Comparison of ENCODE assay signal across 8 cellular contexts in the genomic region with DNA sequence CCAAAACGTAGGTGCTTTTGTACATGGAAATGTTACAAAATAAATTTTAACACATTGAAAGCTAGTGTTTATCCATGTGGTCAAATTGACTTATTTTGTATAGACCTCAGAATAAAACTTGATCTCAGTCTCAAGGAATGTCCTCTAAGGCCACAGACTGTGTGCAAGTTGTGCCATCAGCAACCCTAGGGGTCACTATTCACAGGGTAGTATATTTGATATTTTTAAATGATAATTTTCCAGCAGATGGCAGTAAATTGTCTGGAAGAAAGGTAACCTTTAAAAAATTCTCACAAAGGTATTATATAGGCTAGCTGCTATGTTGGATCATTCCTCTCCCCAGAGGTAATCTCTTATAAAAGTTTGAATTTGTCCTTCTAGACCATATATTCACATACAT. TPM values are rescaled to one million over a fixed set of nuclear protein-coding genes. Genes with fewer than 3 reads are reported as not detected.
DNase-seq lines count a peak whose midpoint lies in the region; ATAC-seq and TF ChIP-seq lines count a peak whose summit lies in the region.

No MANE protein-coding gene starts in this region.

- H3K4me1 ChIP-seq in tibial nerve: no peaks in the 10 kb centered on the region

- peak; percentile 18 to 32 for ATAC-seq in activated naive CD4-positive, alpha-beta T cell treated with anti-CD3 and anti-CD28 coated beads, Interleukin-2, amount 50 U/mL, for 72 hours
- no peak for ATAC-seq in left cardiac atrium

- no peak overlapping the region for H3K27ac Mint-ChIP-seq in activated naive CD4-positive, alpha-beta T cell treated with anti-CD3 and anti-CD28 coated beads, Interleukin-2, amount 50 U/mL, for 72 hours

- no peaks in the 10 kb centered on the region for H3K27me3 ChIP-seq in tibial nerve

- no peak for TF ChIP-seq EP300 in tibial nerve (IDR thresholded peaks at IDR 0.05)

- H3K27ac ChIP-seq in tibial nerve: no peak overlapping the region

- DNase-seq in activated naive CD4-positive, alpha-beta T cell treated with anti-CD3 and anti-CD28 coated beads, Interleukin-2, amount 50 U/mL, for 72 hours (ENCODE audit: low spot score in 2 of 2): no peak
- DNase-seq in activated naive CD4-positive, alpha-beta T cell (lab: John Stamatoyannopoulos, UW): no peak
- DNase-seq in NCI-H1694 treated with DMSO at 0.1 percent for 48 hours (lab: John Stamatoyannopoulos, UW) (peak; percentile 34), cerebellar cortex (ENCODE audit: low spot score) (peak; percentile 31), tibial nerve (ENCODE audit: low spot score in 2 of 2) (no peak), left cardiac atrium (no peak)
- DNase-seq in activated naive CD4-positive, alpha-beta T cell treated with Interleukin-2 at 50 U/mL for 16 hours: no peak
- DNase-seq in stimulated activated CD4-positive, alpha-beta T cell treated with anti-CD3 and anti-CD28 coated beads, Interleukin-4, amount 100 ng/mL, for 24 hours: no peak

- no peaks in the 10 kb centered on the region for H3K9me3 Mint-ChIP-seq in activated naive CD4-positive, alpha-beta T cell treated with anti-CD3 and anti-CD28 coated beads, Interleukin-2, amount 50 U/mL, for 72 hours

- H3K9me3 ChIP-seq in tibial nerve: no peaks in the 10 kb centered on the region

- H3K36me3 ChIP-seq in tibial nerve: no peaks in the 10 kb centered on the region

- TF ChIP-seq CTCF in tibial nerve (IDR thresholded peaks at IDR 0.05): peak in 3 of 5 experiments; percentile 7 to 15 (median 9)

- 10 to 19% methylated on average over 1 of the region's 1 CpG for WGBS in tibial nerve, 2 donors

- no peak for TF ChIP-seq POLR2A in tibial nerve (IDR thresholded peaks at IDR 0.05)

- no peaks in the 10 kb centered on the region for H3K36me3 Mint-ChIP-seq in activated naive CD4-positive, alpha-beta T cell treated with anti-CD3 and anti-CD28 coated beads, Interleukin-2, amount 50 U/mL, for 72 hours

- H3K4me3 ChIP-seq in tibial nerve: no peak overlapping the region

- intact Hi-C loops in left cardiac atrium (cut with DNase I): loop anchor here in 1 of 2 donors (10.0 kb wide), 1 partner anchor 64 kb away; no protein-coding TSS in a partner anchor

RNA-seq across cellular contexts. Expression of a gene that starts 12.9 kb away (rescaled TPM):
- 10 to 100 TPM; 19.9 to 44.6 TPM for total RNA-seq in activated naive CD4-positive, alpha-beta T cell treated with anti-CD3 and anti-CD28 coated beads, Interleukin-2, amount 50 U/mL, for 72 hours
- total RNA-seq in tibial nerve (10 to 100 TPM in 1 of 4 donors, 1 to 10 TPM in 3; 1.7 to 15.9 (median 2.5) TPM), left cardiac atrium (1 to 10 TPM; 5.7 to 7.1 TPM)

Comparison
In these comparisons a context has a peak if more than half of its experiments do, and no peak if none do; other contexts are left out.
1. ATAC-seq: peak in activated naive CD4-positive, alpha-beta T cell treated with anti-CD3 and anti-CD28 coated beads, Interleukin-2, amount 50 U/mL, for 72 hours (2 of 2); none in left cardiac atrium (0 of 2).
2. DNase-seq: peak in NCI-H1694 treated with DMSO at 0.1 percent for 48 hours (single experiment) and cerebellar cortex (single experiment); none in activated naive CD4-positive, alpha-beta T cell treated with anti-CD3 and anti-CD28 coated beads, Interleukin-2, amount 50 U/mL, for 72 hours (0 of 2), activated naive CD4-positive, alpha-beta T cell (0 of 4), tibial nerve (0 of 2), activated naive CD4-positive, alpha-beta T cell treated with Interleukin-2 at 50 U/mL for 16 hours (single experiment), left cardiac atrium (single experiment) and stimulated activated CD4-positive, alpha-beta T cell treated with anti-CD3 and anti-CD28 coated beads, Interleukin-4, amount 100 ng/mL, for 24 hours (single experiment).